In genomic region chr14:24430682-24431568, GRCh38 we compare ENCODE assay signal across 8 cellular contexts. TPM values are rescaled to one million over a fixed set of nuclear protein-coding genes. Genes with fewer than 3 reads are reported as not detected.
DNase-seq lines count a peak whose midpoint lies in the region; ATAC-seq, FAIRE-seq and TF ChIP-seq lines count a peak whose summit lies in the region.

No MANE protein-coding gene starts in this region.

- H3K4me2 ChIP-seq in A549 = peak overlapping the region; percentile 88

- H3K9me3 ChIP-seq in A549 = no peaks in the 10 kb centered on the region
- H3K9me3 ChIP-seq in cardiac muscle cell (ENCODE audit: low read depth) = no peaks in the 10 kb centered on the region

- H3K27ac ChIP-seq in A549 (peak overlapping the region; percentile 97 to 99), cardiac muscle cell (peak overlapping the region; percentile 93)

- H3K4me1 ChIP-seq in A549 (peaks cover 16% of the 10 kb centered on the region), cardiac muscle cell (ENCODE audit: low read depth) (peaks cover 9% of the 10 kb centered on the region)

- H3K36me3 ChIP-seq in cardiac muscle cell = peaks cover 18% of the 10 kb centered on the region

- TF ChIP-seq RAD21 in A549 (conservative IDR thresholded peaks at IDR 0.05 in 1 of 2, IDR thresholded peaks at IDR 0.05 in 1 of 2) = no peak

- WGBS in A549 (ENCODE audit: missing lambda C conversion rate) = 19% methylated on average over 10 of the region's 19 CpGs

- CTCF ChIA-PET in A549 (lab: Yijun Ruan, JAX) = interaction anchor here (0.5 to 18.0 kb wide), 40 partner anchors 8 to 1869 kb away, joined by 3 to 1142 read pairs (median 4); partner anchors contain the start of genes ADCY4, CIDEB, DHRS1 and LTB4R

- POLR2A ChIA-PET in A549 (lab: Yijun Ruan, JAX) = interaction anchor here (0.6 to 3.6 kb wide), 22 partner anchors 9 to 218 kb away, joined by 3 to 66 read pairs (median 6); partner anchors contain the start of genes CHMP4A, CIDEB, DHRS1 and NOP9

- DNase-seq in A549 (ENCODE audit: low read depth in 1 of 2, low spot score in 1 of 2) (no peak), NCI-H226 (peak; percentile 68), cardiac muscle cell (ENCODE audit: low read depth in 1 of 2, low spot score in 1 of 2) (peak in 1 of 2 donors; percentile 61), skeletal muscle cell (ENCODE audit: low read depth) (peak; percentile 50), GM12892 (ENCODE audit: insufficient read length) (no peak), frontal cortex (ENCODE audit: low spot score in 2 of 2) (no peak)
- peak; percentile 45 for DNase-seq in activated gamma-delta T cell treated with anti-CD3 and anti-CD28 coated beads, Interleukin-2, amount 50 U/mL, for 16 hours (ENCODE audit: low read depth)

- TF ChIP-seq EP300 in A549 (IDR thresholded peaks at IDR 0.05) = no peak

- TF ChIP-seq POLR2A in A549 (IDR thresholded peaks at IDR 0.05; ENCODE audit: low read length) = no peak
- no peak; the same call in 1 of the 2 replicates for TF ChIP-seq POLR2A in GM12892 (IDR thresholded peaks at IDR 0.05; ENCODE audit: low read depth, low read length)

- FAIRE-seq in A549 (lab: Jason Lieb, UNC) (no peak), GM12892 (lab: Jason Lieb, UNC) (no peak), frontal cortex (lab: Jason Lieb, UNC) (no peak)

- ATAC-seq in A549 (peak; percentile 52 to 63), GM19025 (IDR thresholded peaks at IDR 0.05; ENCODE audit: low read depth, unreplicated experiment) (peak; percentile 28)

- no peak for TF ChIP-seq CTCF in A549 (IDR thresholded peaks at IDR 0.05)
- TF ChIP-seq CTCF in cardiac muscle cell (IDR thresholded peaks at IDR 0.05; ENCODE audit: low read depth, low read length) = no peak

- H3K4me3 ChIP-seq in A549 (peak overlapping the region; percentile 86), cardiac muscle cell (peak overlapping the region; percentile 66), skeletal muscle cell (ENCODE audit: low read depth, low read length) (peak overlapping the region; percentile 88)

- H3K27me3 ChIP-seq in cardiac muscle cell = no peaks in the 10 kb centered on the region

TF ChIP-seq in A549, 52 proteins besides CTCF, POLR2A, EP300 and RAD21:
- 0 out of 2 replicates have a peak, but pooled peaks have one; percentile 31 for TF ChIP-seq KDM1A (IDR thresholded peaks at IDR 0.05; ENCODE audit: low read depth)
- no peak for TF ChIP-seq HOXB13 (CRISPR knock-in tag; IDR thresholded peaks at IDR 0.05; ENCODE audit: low read depth)

RNA-seq across cellular contexts. Expression of gene KHNYN, which starts 1.2 kb away (rescaled TPM):
- polyA plus RNA-seq in A549 (2011; rRNA removed) (19.0 and 25.0 TPM in 2 replicates), A549 (2017; fragmentation: RNase III; extraction: RNeasy Plus Mini Kit Qiagen cat#74134 plus additional on column Dnase treatment) (23.5 to 26.4 TPM (median 25.2 TPM) in 3 replicates), cardiac muscle cell (34.7 and 35.7 TPM in 2 replicates)
- polyA plus RNA-seq in A549 (2012; cell fraction: cytosol; rRNA removed) = 9.0 and 12.7 TPM in 2 replicates
- 23.7 and 26.2 TPM in 2 replicates for polyA plus RNA-seq in A549 (2012; cell fraction: nucleus; rRNA removed)
- 33.6 and 37.6 TPM in 2 replicates for polyA minus RNA-seq in A549 (2011; rRNA and poly(A)+ RNA removed)
- total RNA-seq in cardiac muscle cell (62.2 and 90.7 TPM in 2 replicates), frontal cortex (13.9 TPM)
- 21.5 TPM for polyA plus RNA-seq in GM12892 (2012; ENCODE audit: missing spikeins)

RNA-seq across cellular contexts. Expression of gene CBLN3, which starts 1.5 kb away (rescaled TPM):
- polyA plus RNA-seq in A549 (2011; rRNA removed) (1.3 and 1.6 TPM in 2 replicates), A549 (2017; fragmentation: RNase III; extraction: RNeasy Plus Mini Kit Qiagen cat#74134 plus additional on column Dnase treatment) (1.1 to 1.5 TPM (median 1.4 TPM) in 3 replicates), cardiac muscle cell (3.1 and 5.3 TPM in 2 replicates)
- 0.77 and 0.88 TPM in 2 replicates for polyA plus RNA-seq in A549 (2012; cell fraction: cytosol; rRNA removed)
- 1.4 and 2.1 TPM in 2 replicates for polyA plus RNA-seq in A549 (2012; cell fraction: nucleus; rRNA removed)
- polyA minus RNA-seq in A549 (2011; rRNA and poly(A)+ RNA removed) = 0.97 and 1.1 TPM in 2 replicates
- total RNA-seq in cardiac muscle cell (2.3 and 3.3 TPM in 2 replicates), frontal cortex (not detected)
- polyA plus RNA-seq in GM12892 (2012; ENCODE audit: missing spikeins) = 5.4 TPM

RNA-seq across cellular contexts. Expression of gene SDR39U1, which starts 11.7 kb away (rescaled TPM):
- polyA plus RNA-seq in A549 (2011; rRNA removed) = 57.3 and 64.4 TPM in 2 replicates
- polyA plus RNA-seq in A549 (2012; cell fraction: cytosol; rRNA removed) = 69.0 and 79.4 TPM in 2 replicates
- polyA plus RNA-seq in A549 (2012; cell fraction: nucleus; rRNA removed) = 230 and 267 TPM in 2 replicates
- 48.1 to 61.1 TPM (median 57.6 TPM) in 3 replicates for polyA plus RNA-seq in A549 (2017; fragmentation: RNase III; extraction: RNeasy Plus Mini Kit Qiagen cat#74134 plus additional on column Dnase treatment)
- polyA minus RNA-seq in A549 (2011; rRNA and poly(A)+ RNA removed) = 20.6 and 25.7 TPM in 2 replicates
- total RNA-seq in cardiac muscle cell = 60.4 and 63.9 TPM in 2 replicates
- polyA plus RNA-seq in cardiac muscle cell = 163 TPM in 2 replicates
- 28.7 TPM for polyA plus RNA-seq in GM12892 (2012; ENCODE audit: missing spikeins)
- 16.3 TPM for total RNA-seq in frontal cortex

RNA-seq across cellular contexts. Expression of gene NYNRIN, which starts 32.1 kb away (rescaled TPM):
- 0.44 and 0.60 TPM in 2 replicates for polyA plus RNA-seq in A549 (2011; rRNA removed)
- 0.08 and 0.16 TPM in 2 replicates for polyA plus RNA-seq in A549 (2012; cell fraction: cytosol; rRNA removed)
- 0.26 and 0.35 TPM in 2 replicates for polyA plus RNA-seq in A549 (2012; cell fraction: nucleus; rRNA removed)
- polyA plus RNA-seq in A549 (2017; fragmentation: RNase III; extraction: RNeasy Plus Mini Kit Qiagen cat#74134 plus additional on column Dnase treatment) = 0.17 to 0.29 TPM (median 0.19 TPM) in 3 replicates
- polyA minus RNA-seq in A549 (2011; rRNA and poly(A)+ RNA removed) = 0.92 and 1.2 TPM in 2 replicates
- 37.2 and 56.2 TPM in 2 replicates for total RNA-seq in cardiac muscle cell
- 21.3 and 30.7 TPM in 2 replicates for polyA plus RNA-seq in cardiac muscle cell
- not detected for polyA plus RNA-seq in GM12892 (2012; ENCODE audit: missing spikeins)
- total RNA-seq in frontal cortex = 9.8 TPM

Comparison
In these comparisons a context has a peak if more than half of its experiments do, and no peak if none do; other contexts are left out.
1. DNase-seq: peak in NCI-H226 (single experiment), activated gamma-delta T cell treated with anti-CD3 and anti-CD28 coated beads, Interleukin-2, amount 50 U/mL, for 16 hours (single experiment) and skeletal muscle cell (single experiment); none in A549 (0 of 2), GM12892 (single experiment) and frontal cortex (0 of 2).
2. Peak in every context shown above with its lines, with median percentiles within 50 percentile points of each other: H3K4me3 ChIP-seq.